Comparison of ENCODE assay signal across 25 cellular contexts in the genomic region with DNA sequence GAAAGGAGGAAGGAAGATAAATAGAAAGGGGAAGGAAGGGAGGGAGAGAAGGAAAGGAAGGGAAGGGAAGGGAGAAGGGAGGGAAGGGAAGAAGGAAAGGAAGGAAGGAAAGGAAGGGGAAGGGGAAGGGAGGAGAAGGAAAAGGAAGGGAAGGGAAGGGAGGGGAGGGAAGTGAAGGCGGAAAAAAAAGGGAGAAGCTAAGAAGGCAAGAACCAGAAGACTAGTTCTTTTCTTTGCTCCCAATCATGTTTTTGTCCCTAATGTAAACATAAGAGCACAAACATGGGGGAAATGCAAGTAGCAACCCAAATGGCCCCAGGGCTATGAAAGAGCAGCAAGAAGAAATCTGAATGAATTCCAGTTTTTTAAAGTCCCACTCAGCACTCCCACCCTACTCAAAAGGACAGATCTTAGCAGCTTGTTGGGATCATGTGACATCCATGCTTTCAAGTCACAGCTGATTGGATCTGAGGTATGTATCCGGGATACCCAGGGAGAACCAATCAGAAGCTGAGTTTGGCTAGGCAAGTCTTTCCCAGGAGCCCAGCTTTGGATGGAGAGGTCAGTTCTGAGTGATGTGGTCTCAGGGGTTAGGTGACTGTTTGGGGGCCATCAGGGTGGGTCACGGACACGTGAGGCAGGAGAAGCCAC. TPM values are rescaled to one million over a fixed set of nuclear protein-coding genes. Genes with fewer than 3 reads are reported as not detected.
DNase-seq lines count a peak whose midpoint lies in the region; ATAC-seq and TF ChIP-seq lines count a peak whose summit lies in the region.
"Had no signal": no experiment of that assay in that cellular context is flagged by ENCODE, and none has a peak within 500 bp of the region (broad histone marks: within the 10 kb centered on the region; RNA-seq: fewer than 3 reads in every experiment).

No MANE protein-coding gene starts in this region.

- ATAC-seq in sciatic nerve: no peak
- no peak for ATAC-seq in stimulated activated naive CD8-positive, alpha-beta T cell treated with anti-CD3 and anti-CD28 coated beads, Interleukin-15, amount 100 ng/mL, for 72 hours
- ATAC-seq: A549, GM23338, SK-N-SH treated with all-trans-retinoic acid at 6 μM for 48 hours had no signal

- H3K4me2 ChIP-seq in MM.1S (ENCODE audit: low read depth, low read length): peak overlapping the region; percentile 1; the same call in 1 of the 2 replicates
- H3K4me2 ChIP-seq: A549, GM23338 had no signal

- H3K9me3 ChIP-seq in MM.1S (replicated peaks; ENCODE audit: insufficient read depth, low read length) (no peaks in the 10 kb centered on the region), ascending aorta (no peaks in the 10 kb centered on the region)
- H3K9me3 ChIP-seq: A549 had no signal

- H3K9me3 Mint-ChIP-seq in CD14-positive monocyte: peaks cover 0 to 5% (median 2%) of the 10 kb centered on the region in 7 donors
- no peaks in the 10 kb centered on the region for H3K9me3 Mint-ChIP-seq in stimulated activated naive CD8-positive, alpha-beta T cell treated with anti-CD3 and anti-CD28 coated beads, Interleukin-15, amount 100 ng/mL, for 72 hours
- H3K9me3 Mint-ChIP-seq: CD8-positive, alpha-beta memory T cell had no signal

- no peak for DNase-seq in CD14-positive monocyte (ENCODE audit: low spot score)
- no peak for DNase-seq in MM.1S
- peak; percentile 57 for DNase-seq in epidermal melanocyte (ENCODE audit: insufficient read length, low spot score)
- DNase-seq in sciatic nerve (ENCODE audit: low spot score): peak; percentile 30
- no peak for DNase-seq in stimulated activated naive CD8-positive, alpha-beta T cell treated with anti-CD3 and anti-CD28 coated beads, Interleukin-15, amount 100 ng/mL, for 72 hours
- DNase-seq in ascending aorta (ENCODE audit: low spot score in 2 of 2): no peak
- DNase-seq in islet precursor cell: no peak
- DNase-seq: CD8-positive, alpha-beta memory T cell; DMS 273 treated with DMSO at 0.1 percent for 48 hours; DMS79 treated with DMSO at 0.1 percent for 48 hours; GF-D8; H9; IMR-90; MV-4-11; NCI-H1105; NCI-H1436 treated with DMSO at 0.1 percent for 48 hours; NCI-H187 treated with DMSO at 0.1 percent for 48 hours; NCI-H2107; NCI-H446; NCI-H524 treated with DMSO at 0.1 percent for 48 hours; NCI-H774 had no signal

- TF ChIP-seq CTCF in CD14-positive monocyte (IDR thresholded peaks at IDR 0.05) (no peak), MM.1S (IDR thresholded peaks at IDR 0.05; ENCODE audit: low read length) (no peak), ascending aorta (IDR thresholded peaks at IDR 0.05) (no peak)

- H4K20me1 ChIP-seq in MM.1S (ENCODE audit: insufficient read depth, low read length): no peaks in the 10 kb centered on the region

- H3K36me3 ChIP-seq in MM.1S (replicated peaks; ENCODE audit: insufficient read depth, low read length): no peaks in the 10 kb centered on the region
- peaks cover 0 to 3% of the 10 kb centered on the region in 2 donors for H3K36me3 ChIP-seq in ascending aorta

- H3K9ac ChIP-seq in MM.1S (ENCODE audit: low read length): no peak overlapping the region

- no peak overlapping the region for H3K4me3 ChIP-seq in MM.1S (ENCODE audit: low read length)
- no peak overlapping the region for H3K4me3 ChIP-seq in ascending aorta
- H3K4me3 ChIP-seq: A549, GM23338 had no signal

- no peaks in the 10 kb centered on the region for H3K9me2 ChIP-seq in MM.1S (replicated peaks; ENCODE audit: insufficient read depth, low read length)

- intact Hi-C loops in CD14-positive monocyte (cut with micrococcal nuclease) (loop anchor here in 1 of 2 donors (5.0 kb wide), 1 partner anchor 40 kb away; no protein-coding TSS in a partner anchor), sciatic nerve (cut with DNase I) (no loop called here), ascending aorta (cut with DNase I) (no loop called here)

- no peaks in the 10 kb centered on the region for H3K79me2 ChIP-seq in MM.1S (ENCODE audit: low read length)

- peaks cover 0 to 8% (median 3%) of the 10 kb centered on the region in 3 donors for H3K27me3 Mint-ChIP-seq in CD14-positive monocyte (ENCODE audit: low read depth in 3 of 3)
- H3K27me3 Mint-ChIP-seq in stimulated activated naive CD8-positive, alpha-beta T cell treated with anti-CD3 and anti-CD28 coated beads, Interleukin-15, amount 100 ng/mL, for 72 hours: peaks cover 61% of the 10 kb centered on the region

- no peak overlapping the region for H3K27ac ChIP-seq in MM.1S (ENCODE audit: low read length)
- H3K27ac ChIP-seq in ascending aorta: no peak overlapping the region
- H3K27ac ChIP-seq: A549, C4-2B had no signal

- H3K27me3 ChIP-seq in MM.1S (replicated peaks; ENCODE audit: insufficient read depth, low read length) (no peaks in the 10 kb centered on the region), ascending aorta (no peaks in the 10 kb centered on the region)

- no peak overlapping the region for H2AFZ ChIP-seq in MM.1S (ENCODE audit: low read length)
- H2AFZ ChIP-seq: GM23338 had no signal

- H3K4me1 ChIP-seq in MM.1S (ENCODE audit: low read length): peaks cover 47% of the 10 kb centered on the region
- H3K4me1 ChIP-seq in ascending aorta: no peaks in the 10 kb centered on the region

- peaks cover 16% of the 10 kb centered on the region for H3F3A ChIP-seq in MM.1S (ENCODE audit: insufficient read depth, low read length)

- H3K36me3 Mint-ChIP-seq in CD14-positive monocyte: no peaks in the 10 kb centered on the region
- H3K36me3 Mint-ChIP-seq: CD8-positive, alpha-beta memory T cell had no signal

- H3K4me1 Mint-ChIP-seq in CD14-positive monocyte: peaks cover 45% of the 10 kb centered on the region
- H3K4me1 Mint-ChIP-seq in stimulated activated naive CD8-positive, alpha-beta T cell treated with anti-CD3 and anti-CD28 coated beads, Interleukin-15, amount 100 ng/mL, for 72 hours: peaks cover 6% of the 10 kb centered on the region

- H3K27ac Mint-ChIP-seq in CD14-positive monocyte: peak overlapping the region in 5 of 7 donors; percentile 25 to 67 (median 43)
- no peak overlapping the region for H3K27ac Mint-ChIP-seq in stimulated activated naive CD8-positive, alpha-beta T cell treated with anti-CD3 and anti-CD28 coated beads, Interleukin-15, amount 100 ng/mL, for 72 hours
- H3K27ac Mint-ChIP-seq: CD8-positive, alpha-beta memory T cell; GM23338; H9 had no signal

- H3K4me3 Mint-ChIP-seq in CD14-positive monocyte: no peak overlapping the region
- no peak overlapping the region for H3K4me3 Mint-ChIP-seq in stimulated activated naive CD8-positive, alpha-beta T cell treated with anti-CD3 and anti-CD28 coated beads, Interleukin-15, amount 100 ng/mL, for 72 hours
- H3K4me3 Mint-ChIP-seq: CD8-positive, alpha-beta memory T cell; GM23338; H9 had no signal

RNA-seq across cellular contexts. Expression of gene FHAD1, which starts 24.2 kb away (rescaled TPM):
- polyA plus RNA-seq in CD14-positive monocyte: under 1 TPM in 1 of 2 donors, not detected in 1; 0.69 TPM
- total RNA-seq in sciatic nerve (3.1 TPM), ascending aorta (not detected)
- total RNA-seq: CD8-positive, alpha-beta memory T cell; IMR-90 had no signal
- polyA plus RNA-seq: CD8-positive, alpha-beta memory T cell; IMR-90 had no signal

Comparison
In these comparisons a context has a peak if more than half of its experiments do, and no peak if none do; other contexts are left out.
1. DNase-seq: peak in epidermal melanocyte (single experiment) and sciatic nerve (single experiment); none in CD14-positive monocyte (single experiment), MM.1S (single experiment), stimulated activated naive CD8-positive, alpha-beta T cell treated with anti-CD3 and anti-CD28 coated beads, Interleukin-15, amount 100 ng/mL, for 72 hours (0 of 2), ascending aorta (0 of 2) and islet precursor cell (single experiment).
2. H3K27ac Mint-ChIP-seq: peak in CD14-positive monocyte (5 of 7); none in stimulated activated naive CD8-positive, alpha-beta T cell treated with anti-CD3 and anti-CD28 coated beads, Interleukin-15, amount 100 ng/mL, for 72 hours (0 of 2).